19 cellular contexts compared by ENCODE assay signal in genomic region chr4:24624381-24624780, GRCh38. TPM values are rescaled to one million over a fixed set of nuclear protein-coding genes. Genes with fewer than 3 reads are reported as not detected.
DNase-seq lines count a peak whose midpoint lies in the region; ATAC-seq and TF ChIP-seq lines count a peak whose summit lies in the region.
"Had no signal": no experiment of that assay in that cellular context is flagged by ENCODE, and none has a peak within 500 bp of the region (broad histone marks: within the 10 kb centered on the region; RNA-seq: fewer than 3 reads in every experiment).

No MANE protein-coding gene starts in this region.

- peaks cover 17% of the 10 kb centered on the region in 2 donors for H3K27me3 Mint-ChIP-seq in natural killer cell (ENCODE audit: low read depth in 2 of 2)

- no peaks in the 10 kb centered on the region; the same call in 1 of the 2 replicates for H3K9me3 ChIP-seq in HAP-1
- H3K9me3 ChIP-seq: A549 had no signal

- in situ Hi-C loops in HAP-1 (cut with MboI; ENCODE audit: low sequenced_read_pairs): no loop called here

- no peaks in the 10 kb centered on the region for H3K36me3 ChIP-seq in HAP-1 (replicated peaks)

- intact Hi-C loops in natural killer cell (cut with micrococcal nuclease): no loop called here

- H3K36me3 Mint-ChIP-seq in natural killer cell: no peaks in the 10 kb centered on the region
- H3K36me3 Mint-ChIP-seq: CD14-positive monocyte; CD8-positive, alpha-beta T cell had no signal

- no peaks in the 10 kb centered on the region for H3K4me1 Mint-ChIP-seq in natural killer cell
- H3K4me1 Mint-ChIP-seq: CD14-positive monocyte had no signal

- peaks cover 7 to 12% of the 10 kb centered on the region in 2 donors for H3K9me3 Mint-ChIP-seq in natural killer cell

- H3K27ac Mint-ChIP-seq in natural killer cell: no peak overlapping the region
- H3K27ac Mint-ChIP-seq: CD14-positive monocyte; CD8-positive, alpha-beta T cell; HFFc6 had no signal

- DNase-seq in HAP-1 (ENCODE audit: low spot score in 2 of 2): peak; percentile 22 to 73
- peak; percentile 43 for DNase-seq in NCI-H2171 (lab: John Stamatoyannopoulos, UW)
- DNase-seq in RPMI7951 (ENCODE audit: low read depth): peak; percentile 13
- DNase-seq in natural killer cell: no peak
- DNase-seq: CD8-positive, alpha-beta T cell; COR-L47; DMS 273 treated with DMSO at 0.1 percent for 48 hours; DMS79; GM23248; H7; HFFc6; IMR-90; KBM-7 had no signal

- H3K4me3 Mint-ChIP-seq in natural killer cell: no peak overlapping the region
- H3K4me3 Mint-ChIP-seq: CD14-positive monocyte; CD8-positive, alpha-beta T cell; HFFc6 had no signal

- H3K27me3 ChIP-seq in HAP-1 (ENCODE audit: low read depth): peaks cover 3% of the 10 kb centered on the region; the same call in 1 of the 2 replicates

- peaks cover 11% of the 10 kb centered on the region for H3K4me1 ChIP-seq in HAP-1
- H3K4me1 ChIP-seq: A549 had no signal

- no peak for ATAC-seq in HG02885 (IDR thresholded peaks at IDR 0.05; ENCODE audit: poor library complexity, unreplicated experiment)
- ATAC-seq in GM18870 (IDR thresholded peaks at IDR 0.05; ENCODE audit: unreplicated experiment): no peak
- ATAC-seq in natural killer cell: no peak
- no peak for ATAC-seq in HG02623 (IDR thresholded peaks at IDR 0.05; ENCODE audit: unreplicated experiment)
- ATAC-seq: A549; CD8-positive, alpha-beta T cell; GM12878 had no signal

- TF ChIP-seq CTCF in natural killer cell (IDR thresholded peaks at IDR 0.05): no peak

- no peak overlapping the region for H3K4me3 ChIP-seq in HAP-1
- H3K4me3 ChIP-seq: A549, GM12878, GM23248 had no signal

RNA-seq across cellular contexts. Expression of gene DHX15, which starts 40.0 kb away (rescaled TPM):
- total RNA-seq in RPMI7951 (2014; rRNA removed; shearing (Covaris generic)): 117 and 163 TPM in 2 replicates
- 100 to 1,000 TPM; 174 to 180 (median 179) TPM for total RNA-seq in natural killer cell
